1 cellular context compared by ENCODE assay signal in the genomic region with DNA sequence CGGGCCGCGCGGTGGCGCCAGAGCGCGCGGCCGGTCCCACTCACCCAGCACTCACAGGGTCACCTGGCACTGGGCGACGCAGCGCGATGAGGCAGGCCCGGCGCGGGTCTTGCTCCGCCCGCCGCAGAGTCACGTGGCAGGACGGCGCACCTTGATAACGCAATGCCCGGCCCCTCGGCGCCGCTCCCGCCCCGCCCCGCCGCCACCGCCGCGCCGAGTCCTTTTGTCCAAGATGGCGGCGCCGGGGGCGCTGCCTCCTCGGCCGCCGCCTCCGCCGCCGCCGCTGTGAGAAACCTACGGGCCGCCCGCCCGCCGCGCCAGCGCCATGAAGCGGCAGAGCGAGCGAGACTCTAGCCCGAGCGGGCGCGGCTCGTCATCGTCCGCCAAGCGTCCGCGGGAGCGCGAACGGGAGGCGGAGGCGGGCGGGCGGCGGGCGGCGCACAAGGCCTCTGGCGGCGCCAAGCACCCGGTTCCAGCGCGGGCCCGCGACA.
TF ChIP-seq lines count a peak whose summit lies in the region.

A gene with protein sequence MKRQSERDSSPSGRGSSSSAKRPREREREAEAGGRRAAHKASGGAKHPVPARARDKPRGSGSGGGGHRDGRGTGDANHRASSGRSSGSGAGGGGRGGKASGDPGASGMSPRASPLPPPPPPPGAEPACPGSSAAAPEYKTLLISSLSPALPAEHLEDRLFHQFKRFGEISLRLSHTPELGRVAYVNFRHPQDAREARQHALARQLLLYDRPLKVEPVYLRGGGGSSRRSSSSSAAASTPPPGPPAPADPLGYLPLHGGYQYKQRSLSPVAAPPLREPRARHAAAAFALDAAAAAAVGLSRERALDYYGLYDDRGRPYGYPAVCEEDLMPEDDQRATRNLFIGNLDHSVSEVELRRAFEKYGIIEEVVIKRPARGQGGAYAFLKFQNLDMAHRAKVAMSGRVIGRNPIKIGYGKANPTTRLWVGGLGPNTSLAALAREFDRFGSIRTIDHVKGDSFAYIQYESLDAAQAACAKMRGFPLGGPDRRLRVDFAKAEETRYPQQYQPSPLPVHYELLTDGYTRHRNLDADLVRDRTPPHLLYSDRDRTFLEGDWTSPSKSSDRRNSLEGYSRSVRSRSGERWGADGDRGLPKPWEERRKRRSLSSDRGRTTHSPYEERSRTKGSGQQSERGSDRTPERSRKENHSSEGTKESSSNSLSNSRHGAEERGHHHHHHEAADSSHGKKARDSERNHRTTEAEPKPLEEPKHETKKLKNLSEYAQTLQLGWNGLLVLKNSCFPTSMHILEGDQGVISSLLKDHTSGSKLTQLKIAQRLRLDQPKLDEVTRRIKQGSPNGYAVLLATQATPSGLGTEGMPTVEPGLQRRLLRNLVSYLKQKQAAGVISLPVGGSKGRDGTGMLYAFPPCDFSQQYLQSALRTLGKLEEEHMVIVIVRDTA (plus strand): TSS at position 211 of the 491 bp plus-strand sequence. CDS start 115 bp downstream, at position 326.

TF ChIP-seq in HEK293, 187 proteins besides CTCF, POLR2A, EP300 and RAD21 (continued from another document and continues in another):
- TF ChIP-seq ZNF449 (tag by site-specific recombination; IDR thresholded peaks at IDR 0.05) (no peak), ZNF37A (tag by site-specific recombination; IDR thresholded peaks at IDR 0.05) (no peak), ZNF302 (tag by site-specific recombination; IDR thresholded peaks at IDR 0.05; ENCODE audit: low read depth) (no peak), ZNF664 (tag by site-specific recombination; IDR thresholded peaks at IDR 0.05) (no peak), OSR2 (tag by site-specific recombination; IDR thresholded peaks at IDR 0.05) (no peak), ZNF610 (tag by site-specific recombination; IDR thresholded peaks at IDR 0.05; ENCODE audit: borderline replicate concordance) (no peak), ZNF626 (tag by site-specific recombination; IDR thresholded peaks at IDR 0.05) (no peak), ZNF350 (tag by site-specific recombination; IDR thresholded peaks at IDR 0.05) (no peak), KLF1 (tag by site-specific recombination; IDR thresholded peaks at IDR 0.05) (no peak), ZNF514 (tag by site-specific recombination; IDR thresholded peaks at IDR 0.05) (no peak), PRDM10 (tag by site-specific recombination; IDR thresholded peaks at IDR 0.05) (peak; percentile 89), MYNN (tag by site-specific recombination; IDR thresholded peaks at IDR 0.05; ENCODE audit: borderline replicate concordance) (no peak), FEZF1 (tag by site-specific recombination; IDR thresholded peaks at IDR 0.05) (no peak), ZNF670 (tag by site-specific recombination; IDR thresholded peaks at IDR 0.05; ENCODE audit: low read depth) (no peak), ZNF707 (tag by site-specific recombination; IDR thresholded peaks at IDR 0.05) (no peak), BCL11B (tag by site-specific recombination; IDR thresholded peaks at IDR 0.05; ENCODE audit: low read depth) (no peak), REST (tag by site-specific recombination; IDR thresholded peaks at IDR 0.05) (no peak), ZBTB1 (tag by site-specific recombination; IDR thresholded peaks at IDR 0.05) (no peak), YY2 (tag by site-specific recombination; IDR thresholded peaks at IDR 0.05) (no peak), ZNF658 (tag by site-specific recombination; IDR thresholded peaks at IDR 0.05) (no peak), ZNF248 (tag by site-specific recombination; IDR thresholded peaks at IDR 0.05) (no peak)
- TF ChIP-seq, protein P1, sequence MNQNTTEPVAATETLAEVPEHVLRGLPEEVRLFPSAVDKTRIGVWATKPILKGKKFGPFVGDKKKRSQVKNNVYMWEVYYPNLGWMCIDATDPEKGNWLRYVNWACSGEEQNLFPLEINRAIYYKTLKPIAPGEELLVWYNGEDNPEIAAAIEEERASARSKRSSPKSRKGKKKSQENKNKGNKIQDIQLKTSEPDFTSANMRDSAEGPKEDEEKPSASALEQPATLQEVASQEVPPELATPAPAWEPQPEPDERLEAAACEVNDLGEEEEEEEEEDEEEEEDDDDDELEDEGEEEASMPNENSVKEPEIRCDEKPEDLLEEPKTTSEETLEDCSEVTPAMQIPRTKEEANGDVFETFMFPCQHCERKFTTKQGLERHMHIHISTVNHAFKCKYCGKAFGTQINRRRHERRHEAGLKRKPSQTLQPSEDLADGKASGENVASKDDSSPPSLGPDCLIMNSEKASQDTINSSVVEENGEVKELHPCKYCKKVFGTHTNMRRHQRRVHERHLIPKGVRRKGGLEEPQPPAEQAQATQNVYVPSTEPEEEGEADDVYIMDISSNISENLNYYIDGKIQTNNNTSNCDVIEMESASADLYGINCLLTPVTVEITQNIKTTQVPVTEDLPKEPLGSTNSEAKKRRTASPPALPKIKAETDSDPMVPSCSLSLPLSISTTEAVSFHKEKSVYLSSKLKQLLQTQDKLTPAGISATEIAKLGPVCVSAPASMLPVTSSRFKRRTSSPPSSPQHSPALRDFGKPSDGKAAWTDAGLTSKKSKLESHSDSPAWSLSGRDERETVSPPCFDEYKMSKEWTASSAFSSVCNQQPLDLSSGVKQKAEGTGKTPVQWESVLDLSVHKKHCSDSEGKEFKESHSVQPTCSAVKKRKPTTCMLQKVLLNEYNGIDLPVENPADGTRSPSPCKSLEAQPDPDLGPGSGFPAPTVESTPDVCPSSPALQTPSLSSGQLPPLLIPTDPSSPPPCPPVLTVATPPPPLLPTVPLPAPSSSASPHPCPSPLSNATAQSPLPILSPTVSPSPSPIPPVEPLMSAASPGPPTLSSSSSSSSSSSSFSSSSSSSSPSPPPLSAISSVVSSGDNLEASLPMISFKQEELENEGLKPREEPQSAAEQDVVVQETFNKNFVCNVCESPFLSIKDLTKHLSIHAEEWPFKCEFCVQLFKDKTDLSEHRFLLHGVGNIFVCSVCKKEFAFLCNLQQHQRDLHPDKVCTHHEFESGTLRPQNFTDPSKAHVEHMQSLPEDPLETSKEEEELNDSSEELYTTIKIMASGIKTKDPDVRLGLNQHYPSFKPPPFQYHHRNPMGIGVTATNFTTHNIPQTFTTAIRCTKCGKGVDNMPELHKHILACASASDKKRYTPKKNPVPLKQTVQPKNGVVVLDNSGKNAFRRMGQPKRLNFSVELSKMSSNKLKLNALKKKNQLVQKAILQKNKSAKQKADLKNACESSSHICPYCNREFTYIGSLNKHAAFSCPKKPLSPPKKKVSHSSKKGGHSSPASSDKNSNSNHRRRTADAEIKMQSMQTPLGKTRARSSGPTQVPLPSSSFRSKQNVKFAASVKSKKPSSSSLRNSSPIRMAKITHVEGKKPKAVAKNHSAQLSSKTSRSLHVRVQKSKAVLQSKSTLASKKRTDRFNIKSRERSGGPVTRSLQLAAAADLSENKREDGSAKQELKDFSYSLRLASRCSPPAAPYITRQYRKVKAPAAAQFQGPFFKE (tag by site-specific recombination; IDR thresholded peaks at IDR 0.05; ENCODE audit: borderline replicate concordance) = no peak
- TF ChIP-seq, protein P2, sequence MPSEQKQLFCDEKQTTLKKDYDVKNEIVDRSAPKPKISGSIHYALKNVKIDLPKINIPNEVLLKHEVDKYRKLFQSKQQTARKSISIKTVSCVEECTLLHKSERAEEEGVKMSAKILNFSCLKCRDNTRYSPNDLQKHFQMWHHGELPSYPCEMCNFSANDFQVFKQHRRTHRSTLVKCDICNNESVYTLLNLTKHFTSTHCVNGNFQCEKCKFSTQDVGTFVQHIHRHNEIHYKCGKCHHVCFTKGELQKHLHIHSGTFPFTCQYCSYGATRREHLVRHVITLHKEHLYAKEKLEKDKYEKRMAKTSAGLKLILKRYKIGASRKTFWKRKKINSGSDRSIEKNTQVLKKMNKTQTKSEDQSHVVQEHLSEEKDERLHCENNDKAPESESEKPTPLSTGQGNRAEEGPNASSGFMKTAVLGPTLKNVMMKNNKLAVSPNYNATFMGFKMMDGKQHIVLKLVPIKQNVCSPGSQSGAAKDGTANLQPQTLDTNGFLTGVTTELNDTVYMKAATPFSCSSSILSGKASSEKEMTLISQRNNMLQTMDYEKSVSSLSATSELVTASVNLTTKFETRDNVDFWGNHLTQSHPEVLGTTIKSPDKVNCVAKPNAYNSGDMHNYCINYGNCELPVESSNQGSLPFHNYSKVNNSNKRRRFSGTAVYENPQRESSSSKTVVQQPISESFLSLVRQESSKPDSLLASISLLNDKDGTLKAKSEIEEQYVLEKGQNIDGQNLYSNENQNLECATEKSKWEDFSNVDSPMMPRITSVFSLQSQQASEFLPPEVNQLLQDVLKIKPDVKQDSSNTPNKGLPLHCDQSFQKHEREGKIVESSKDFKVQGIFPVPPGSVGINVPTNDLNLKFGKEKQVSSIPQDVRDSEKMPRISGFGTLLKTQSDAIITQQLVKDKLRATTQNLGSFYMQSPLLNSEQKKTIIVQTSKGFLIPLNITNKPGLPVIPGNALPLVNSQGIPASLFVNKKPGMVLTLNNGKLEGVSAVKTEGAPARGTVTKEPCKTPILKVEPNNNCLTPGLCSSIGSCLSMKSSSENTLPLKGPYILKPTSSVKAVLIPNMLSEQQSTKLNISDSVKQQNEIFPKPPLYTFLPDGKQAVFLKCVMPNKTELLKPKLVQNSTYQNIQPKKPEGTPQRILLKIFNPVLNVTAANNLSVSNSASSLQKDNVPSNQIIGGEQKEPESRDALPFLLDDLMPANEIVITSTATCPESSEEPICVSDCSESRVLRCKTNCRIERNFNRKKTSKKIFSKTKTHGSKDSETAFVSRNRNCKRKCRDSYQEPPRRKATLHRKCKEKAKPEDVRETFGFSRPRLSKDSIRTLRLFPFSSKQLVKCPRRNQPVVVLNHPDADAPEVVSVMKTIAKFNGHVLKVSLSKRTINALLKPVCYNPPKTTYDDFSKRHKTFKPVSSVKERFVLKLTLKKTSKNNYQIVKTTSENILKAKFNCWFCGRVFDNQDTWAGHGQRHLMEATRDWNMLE (tag by site-specific recombination; conservative IDR thresholded peaks at IDR 0.05; ENCODE audit: low read depth) = no peak
